ENCODE assay signal across 8 cellular contexts in the genomic region with DNA sequence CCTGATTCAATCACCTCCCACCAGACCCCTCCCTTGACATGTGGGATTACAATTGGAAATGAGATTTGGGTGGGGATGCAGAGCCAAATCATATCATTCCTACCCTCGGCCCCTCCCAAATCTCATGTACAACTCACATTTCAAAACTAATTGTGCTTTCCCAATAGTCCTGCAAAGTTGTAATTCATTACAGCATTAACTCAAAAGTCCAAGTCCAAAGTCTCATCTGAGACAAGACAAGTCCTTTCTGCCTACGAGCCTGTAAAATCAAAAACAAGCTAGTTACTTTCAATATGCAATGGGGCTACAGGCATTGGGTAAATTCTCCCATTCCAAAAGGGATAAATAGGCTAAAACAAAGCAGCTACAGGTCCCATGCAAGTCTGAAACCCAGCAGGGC.
"Had no signal": no experiment of that assay in that cellular context is flagged by ENCODE, and none has a peak within 500 bp of the region (broad histone marks: within the 10 kb centered on the region; RNA-seq: fewer than 3 reads in every experiment).

No MANE protein-coding gene starts in this region.

- H3K4me3 ChIP-seq: K562 had no signal

- H3K4me3 Mint-ChIP-seq: IgD-negative memory B cell had no signal

- H3K4me2 ChIP-seq: KMS-11 had no signal

- ATAC-seq: HepG2, K562 had no signal

- DNase-seq: IMR-90, KBM-7, KG1 had no signal

- H3K4me1 Mint-ChIP-seq: IgD-negative memory B cell had no signal

- H3K36me3 Mint-ChIP-seq: IgD-negative memory B cell had no signal

- H3K9ac ChIP-seq: KMS-11 had no signal

- H3K27ac Mint-ChIP-seq: IgD-negative memory B cell had no signal

- H3K27ac ChIP-seq: HL-60, KMS-11 had no signal

- H3K27me3 Mint-ChIP-seq: IgD-negative memory B cell had no signal

- H3K9me3 Mint-ChIP-seq: IgD-negative memory B cell had no signal
